In the genomic region with DNA sequence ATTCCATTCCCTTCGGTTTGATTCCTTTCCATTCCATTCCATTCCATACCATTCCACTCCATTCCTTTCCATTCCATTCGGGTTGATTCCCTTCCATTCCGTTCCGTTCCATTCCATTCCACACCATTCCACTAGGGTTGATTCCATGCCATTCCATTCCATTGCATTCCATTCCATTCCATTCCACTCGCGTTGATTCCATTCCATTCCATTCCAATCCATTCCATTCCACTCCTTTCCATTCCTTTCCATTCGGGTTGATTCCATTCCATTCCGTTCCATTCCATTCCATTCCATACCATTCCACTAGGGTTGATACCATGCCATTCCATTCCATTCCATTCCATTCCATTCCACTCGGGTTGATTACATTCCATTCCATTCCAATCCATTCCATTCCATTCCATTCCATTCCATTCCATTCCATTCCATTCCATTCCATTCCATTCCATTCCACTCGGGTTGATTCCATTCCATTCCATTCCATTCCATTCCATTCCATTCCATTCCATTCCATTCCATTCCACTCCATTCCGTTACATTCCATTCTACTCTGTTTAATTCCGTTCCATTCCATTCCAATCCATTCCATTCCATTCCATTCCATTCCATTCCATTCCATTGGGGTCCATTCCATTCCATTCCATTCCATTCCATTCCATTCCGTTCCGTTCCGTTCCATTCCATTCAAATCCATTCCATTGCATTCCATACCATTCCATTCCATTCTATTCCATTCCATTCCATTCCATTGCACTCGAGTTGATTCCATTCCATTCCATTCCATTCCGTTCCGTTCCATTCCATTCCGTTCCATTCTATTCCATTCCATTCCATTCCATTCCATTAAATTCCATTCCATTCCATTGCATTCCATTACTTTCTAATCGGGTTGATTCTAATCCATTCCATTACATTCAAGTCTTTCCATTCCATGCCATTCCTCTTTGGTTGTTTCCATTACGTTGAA, we compare ENCODE assay signal across 8 cellular contexts.
DNase-seq lines count a peak whose midpoint lies in the region; ATAC-seq and TF ChIP-seq lines count a peak whose summit lies in the region.
"Not testable (repeated sequence)": the region's sequence is repeated elsewhere in the genome, so short reads cannot be mapped to it uniquely, and the experiment has no call there.

No MANE protein-coding gene starts in this region.

- peaks cover 58% of the 10 kb centered on the region for H3K9me3 Mint-ChIP-seq in central memory CD8-positive, alpha-beta T cell
- H3K9me3 Mint-ChIP-seq in natural killer cell treated with Interleukin-12 subunit alpha and Interleukin-12 subunit beta and Interleukin-15 and Interleukin-18, amount 100 ng/mL, for 72 hours: peaks cover 67% of the 10 kb centered on the region

- not testable (repeated sequence) for H3K27ac Mint-ChIP-seq in central memory CD8-positive, alpha-beta T cell (ENCODE audit: low read depth); natural killer cell treated with Interleukin-12 subunit alpha and Interleukin-12 subunit beta and Interleukin-15 and Interleukin-18, amount 100 ng/mL, for 72 hours

- DNase-seq in AG04449 (ENCODE audit: low read depth, low spot score): peak; percentile 88
- peak; percentile 84 for DNase-seq in HFF-Myc (ENCODE audit: extremely low read depth, low read depth)
- peak; percentile 59 for DNase-seq in RPMI8226
- not testable (repeated sequence) for DNase-seq in central memory CD8-positive, alpha-beta T cell (ENCODE audit: low spot score in 2 of 2); left cardiac atrium; natural killer cell treated with Interleukin-12 subunit alpha and Interleukin-12 subunit beta and Interleukin-15 and Interleukin-18, amount 100 ng/mL, for 72 hours (ENCODE audit: low spot score)

- intact Hi-C loops in left cardiac atrium (cut with DNase I): not testable (repeated sequence)

- H3K36me3 Mint-ChIP-seq in central memory CD8-positive, alpha-beta T cell (ENCODE audit: insufficient read depth): not testable (repeated sequence)
- peaks cover 67% of the 10 kb centered on the region for H3K36me3 Mint-ChIP-seq in natural killer cell treated with Interleukin-12 subunit alpha and Interleukin-12 subunit beta and Interleukin-15 and Interleukin-18, amount 100 ng/mL, for 72 hours

- POLR2A ChIA-PET in AG04449 (lab: Yijun Ruan, JAX): not testable (repeated sequence)

- not testable (repeated sequence) for H3K4me3 ChIP-seq in AG04449 (ENCODE audit: low read depth, low read length); HFF-Myc (replicated peaks; ENCODE audit: low read depth, low read length)

- not testable (repeated sequence) for H3K27me3 Mint-ChIP-seq in central memory CD8-positive, alpha-beta T cell; natural killer cell treated with Interleukin-12 subunit alpha and Interleukin-12 subunit beta and Interleukin-15 and Interleukin-18, amount 100 ng/mL, for 72 hours

- not testable (repeated sequence) for H3K4me1 Mint-ChIP-seq in central memory CD8-positive, alpha-beta T cell
- peaks cover 4 to 17% of the 10 kb centered on the region in 2 donors for H3K4me1 Mint-ChIP-seq in natural killer cell treated with Interleukin-12 subunit alpha and Interleukin-12 subunit beta and Interleukin-15 and Interleukin-18, amount 100 ng/mL, for 72 hours (ENCODE audit: low read depth in 2 of 2)

- ATAC-seq in GM18907 (IDR thresholded peaks at IDR 0.05; ENCODE audit: unreplicated experiment) (peak; percentile 88), HG03439 (IDR thresholded peaks at IDR 0.05; ENCODE audit: unreplicated experiment) (peak; percentile 84), left cardiac atrium (peak; percentile 90 to 95)
- peak; percentile 78 for ATAC-seq in central memory CD8-positive, alpha-beta T cell (replicated peaks; ENCODE audit: extremely low read depth, poor library complexity, severe bottlenecking)
- peak; percentile 86 to 89 for ATAC-seq in natural killer cell treated with Interleukin-12 subunit alpha and Interleukin-12 subunit beta and Interleukin-15 and Interleukin-18, amount 100 ng/mL, for 72 hours

- CTCF ChIA-PET in AG04449 (lab: Yijun Ruan, JAX): not testable (repeated sequence)

- H3K4me3 Mint-ChIP-seq in central memory CD8-positive, alpha-beta T cell; natural killer cell treated with Interleukin-12 subunit alpha and Interleukin-12 subunit beta and Interleukin-15 and Interleukin-18, amount 100 ng/mL, for 72 hours: not testable (repeated sequence)

- TF ChIP-seq CTCF in AG04449 (IDR thresholded peaks at IDR 0.05; ENCODE audit: insufficient read depth, low read length, missing control alignments); HFF-Myc (IDR thresholded peaks at IDR 0.05; ENCODE audit: low read depth, low read length, missing control alignments): not testable (repeated sequence)
